ENCODE assay signal across 8 cellular contexts in genomic region chr10:8133146-8133545, GRCh38.
DNase-seq lines count a peak whose midpoint lies in the region; ATAC-seq and TF ChIP-seq lines count a peak whose summit lies in the region.

No MANE protein-coding gene starts in this region.

- peak overlapping the region; percentile 21; the same call in 1 of the 2 replicates for H3K4me3 ChIP-seq in OCI-LY3 (ENCODE audit: low read length)

- peak overlapping the region; percentile 59 for H3K4me2 ChIP-seq in OCI-LY3 (ENCODE audit: low read length)

- peak; percentile 54 for ATAC-seq in HG02840 (IDR thresholded peaks at IDR 0.05; ENCODE audit: low FRiP score, unreplicated experiment)

- H3K27me3 ChIP-seq in OCI-LY3 (ENCODE audit: low read depth, low read length) = peaks cover 51% of the 10 kb centered on the region

- H3K4me1 ChIP-seq in OCI-LY3 (ENCODE audit: low read length) = peaks cover 25% of the 10 kb centered on the region

- TF ChIP-seq CTCF in OCI-LY3 (IDR thresholded peaks at IDR 0.05; ENCODE audit: low read depth, low read length) = no peak

- no peak overlapping the region for H2AFZ ChIP-seq in OCI-LY3 (ENCODE audit: low read depth, low read length)

- H3K9ac ChIP-seq in OCI-LY3 (ENCODE audit: low read length) = no peak overlapping the region

- peaks cover 7% of the 10 kb centered on the region; the same call in 1 of the 2 replicates for H4K20me1 ChIP-seq in OCI-LY3 (ENCODE audit: insufficient read depth, low read length)

- no peaks in the 10 kb centered on the region for H3K9me3 ChIP-seq in OCI-LY3 (ENCODE audit: insufficient read depth, low read length)

- no peak overlapping the region for H3K27ac ChIP-seq in OCI-LY3 (ENCODE audit: low read length)

- peak; percentile 73 for DNase-seq in activated CD4-positive, alpha-beta T cell treated with anti-CD3 and anti-CD28 coated beads for 48 hours
- no peak for DNase-seq in activated CD4-positive, alpha-beta T cell treated with anti-CD3 and anti-CD28 coated beads for 4 hours
- DNase-seq in stimulated activated CD4-positive, alpha-beta T cell treated with anti-CD3 and anti-CD28 coated beads, TNF-alpha, amount 100 ng/mL, for 24 hours (ENCODE audit: low read depth in 3 of 3) = peak in 2 of 3 experiments; percentile 21 to 38
- DNase-seq in NCI-H1436 (lab: John Stamatoyannopoulos, UW) = no peak
- no peak for DNase-seq in medulla oblongata (ENCODE audit: extremely low spot score)
- DNase-seq in HuH-7 (ENCODE audit: low spot score) = no peak

- no peaks in the 10 kb centered on the region for H3K79me2 ChIP-seq in OCI-LY3 (ENCODE audit: low read length)

- no peaks in the 10 kb centered on the region for H3K36me3 ChIP-seq in OCI-LY3 (replicated peaks; ENCODE audit: low read depth, low read length)

Comparison
In these comparisons a context has a peak if more than half of its experiments do, and no peak if none do; other contexts are left out.
1. DNase-seq: peak in activated CD4-positive, alpha-beta T cell treated with anti-CD3 and anti-CD28 coated beads for 48 hours (single experiment) and stimulated activated CD4-positive, alpha-beta T cell treated with anti-CD3 and anti-CD28 coated beads, TNF-alpha, amount 100 ng/mL, for 24 hours (2 of 3); none in activated CD4-positive, alpha-beta T cell treated with anti-CD3 and anti-CD28 coated beads for 4 hours (0 of 2), NCI-H1436 (single experiment), medulla oblongata (single experiment) and HuH-7 (single experiment).